ENCODE assay signal across 9 cellular contexts in genomic region chr15:31758126-31758525, GRCh38.
DNase-seq lines count a peak whose midpoint lies in the region; ATAC-seq and TF ChIP-seq lines count a peak whose summit lies in the region.
"Had no signal": no experiment of that assay in that cellular context is flagged by ENCODE, and none has a peak within 500 bp of the region (broad histone marks: within the 10 kb centered on the region; RNA-seq: fewer than 3 reads in every experiment).

No MANE protein-coding gene starts in this region.

- WGBS in psoas muscle, 3 donors = 36 to 42% (median 37%) methylated on average over 5 of the region's 5 CpGs
- WGBS in esophagus muscularis mucosa = 67% methylated on average over 5 of the region's 5 CpGs

- H3K4me3 Mint-ChIP-seq in activated naive CD8-positive, alpha-beta T cell treated with anti-CD3 and anti-CD28 coated beads for 36 hours = no peak overlapping the region

- H3K27ac ChIP-seq in psoas muscle (no peak overlapping the region), esophagus muscularis mucosa (replicated peaks in 1 of 4) (no peak overlapping the region)
- H3K27ac ChIP-seq: prostate gland had no signal

- no peaks in the 10 kb centered on the region for H3K27me3 ChIP-seq in psoas muscle (ENCODE audit: insufficient read depth in 3 of 3, low read length in 2 of 3)
- H3K27me3 ChIP-seq in esophagus muscularis mucosa = no peaks in the 10 kb centered on the region

- H3K4me1 Mint-ChIP-seq in activated naive CD8-positive, alpha-beta T cell treated with anti-CD3 and anti-CD28 coated beads for 36 hours = no peaks in the 10 kb centered on the region

- ATAC-seq in psoas muscle (no peak), HG02759 (IDR thresholded peaks at IDR 0.05; ENCODE audit: unreplicated experiment) (no peak), HG03196 (IDR thresholded peaks at IDR 0.05; ENCODE audit: unreplicated experiment) (no peak)

- H3K4me1 ChIP-seq in psoas muscle (no peaks in the 10 kb centered on the region), esophagus muscularis mucosa (no peaks in the 10 kb centered on the region)
- H3K4me1 ChIP-seq: prostate gland had no signal

- no peak for TF ChIP-seq EP300 in esophagus muscularis mucosa (IDR thresholded peaks at IDR 0.05)

- intact Hi-C loops in psoas muscle (cut with DNase I) = no loop called here
- intact Hi-C loops in esophagus muscularis mucosa (cut with DNase I) = no loop called here

- no peaks in the 10 kb centered on the region for H3K9me3 Mint-ChIP-seq in activated naive CD8-positive, alpha-beta T cell treated with anti-CD3 and anti-CD28 coated beads for 36 hours

- H3K27me3 Mint-ChIP-seq in activated naive CD8-positive, alpha-beta T cell treated with anti-CD3 and anti-CD28 coated beads for 36 hours = peaks cover 33% of the 10 kb centered on the region

- DNase-seq in HCEC 1CT (peak; percentile 44), NCI-H69 (lab: John Stamatoyannopoulos, UW) (peak; percentile 87), epithelial cell of proximal tubule (ENCODE audit: low read depth) (peak; percentile 1), psoas muscle (peak; percentile 26 to 82), esophagus muscularis mucosa (ENCODE audit: extremely low spot score) (no peak)
- DNase-seq in activated naive CD8-positive, alpha-beta T cell treated with anti-CD3 and anti-CD28 coated beads for 36 hours = no peak

- TF ChIP-seq CTCF in epithelial cell of proximal tubule (conservative IDR thresholded peaks at IDR 0.05; ENCODE audit: low read depth, low read length) (no peak), psoas muscle (IDR thresholded peaks at IDR 0.05) (no peak), esophagus muscularis mucosa (IDR thresholded peaks at IDR 0.05) (no peak)

- H3K4me3 ChIP-seq in epithelial cell of proximal tubule (ENCODE audit: low read depth, low read length) (no peak overlapping the region), psoas muscle (no peak overlapping the region), esophagus muscularis mucosa (no peak overlapping the region)
- H3K4me3 ChIP-seq: prostate gland had no signal

- no peak for TF ChIP-seq POLR2A in esophagus muscularis mucosa (IDR thresholded peaks at IDR 0.05; ENCODE audit: low read depth)

- H3K27ac Mint-ChIP-seq in activated naive CD8-positive, alpha-beta T cell treated with anti-CD3 and anti-CD28 coated beads for 36 hours = no peak overlapping the region

- H3K36me3 Mint-ChIP-seq in activated naive CD8-positive, alpha-beta T cell treated with anti-CD3 and anti-CD28 coated beads for 36 hours = no peaks in the 10 kb centered on the region

- H3K36me3 ChIP-seq in psoas muscle (ENCODE audit: insufficient read depth in 1 of 2, low read depth in 1 of 2) (no peaks in the 10 kb centered on the region), esophagus muscularis mucosa (no peaks in the 10 kb centered on the region)
- H3K36me3 ChIP-seq: prostate gland had no signal

- no peaks in the 10 kb centered on the region for H3K9me3 ChIP-seq in psoas muscle
- H3K9me3 ChIP-seq in esophagus muscularis mucosa = no peaks in the 10 kb centered on the region
- H3K9me3 ChIP-seq: prostate gland had no signal

Comparison
In these comparisons a context has a peak if more than half of its experiments do, and no peak if none do; other contexts are left out.
1. DNase-seq: peak in HCEC 1CT (single experiment), NCI-H69 (single experiment), epithelial cell of proximal tubule (single experiment) and psoas muscle (2 of 2); none in esophagus muscularis mucosa (single experiment) and activated naive CD8-positive, alpha-beta T cell treated with anti-CD3 and anti-CD28 coated beads for 36 hours (single experiment).